In genomic region chr7:101225650-101226049, GRCh38 we compare ENCODE assay signal across 11 cellular contexts. TPM values are rescaled to one million over a fixed set of nuclear protein-coding genes. Genes with fewer than 3 reads are reported as not detected.
"Had no signal": no experiment of that assay in that cellular context is flagged by ENCODE, and none has a peak within 500 bp of the region (broad histone marks: within the 10 kb centered on the region; RNA-seq: fewer than 3 reads in every experiment).

No MANE protein-coding gene starts in this region.

- H3K9me3 Mint-ChIP-seq: HFFc6, IgD-negative memory B cell had no signal

- H3K9ac ChIP-seq: GM23248 had no signal

- H3K4me3 Mint-ChIP-seq: HFFc6 had no signal

- H3K27ac ChIP-seq: GM23248, HL-60 had no signal

- DNase-seq: GM23248, GOT3, H7, HFFc6, KBM-7 had no signal

- ATAC-seq: HCT116, HepG2 had no signal

- H3K4me3 ChIP-seq: GM23248, HAP-1 had no signal

- H3K27ac Mint-ChIP-seq: HFFc6, IgD-negative memory B cell had no signal

- H3K9me3 ChIP-seq: HAP-1 had no signal

- H3K4me1 ChIP-seq: HAP-1 had no signal

- H3K27me3 Mint-ChIP-seq: IgD-negative memory B cell had no signal

RNA-seq across cellular contexts. Expression of gene MOGAT3, which starts 24.8 kb away (rescaled TPM):
- total RNA-seq: GM23248, H4, HFFc6 had no signal
- polyA plus RNA-seq: GM23248, IgD-negative memory B cell had no signal
